In the genomic region with DNA sequence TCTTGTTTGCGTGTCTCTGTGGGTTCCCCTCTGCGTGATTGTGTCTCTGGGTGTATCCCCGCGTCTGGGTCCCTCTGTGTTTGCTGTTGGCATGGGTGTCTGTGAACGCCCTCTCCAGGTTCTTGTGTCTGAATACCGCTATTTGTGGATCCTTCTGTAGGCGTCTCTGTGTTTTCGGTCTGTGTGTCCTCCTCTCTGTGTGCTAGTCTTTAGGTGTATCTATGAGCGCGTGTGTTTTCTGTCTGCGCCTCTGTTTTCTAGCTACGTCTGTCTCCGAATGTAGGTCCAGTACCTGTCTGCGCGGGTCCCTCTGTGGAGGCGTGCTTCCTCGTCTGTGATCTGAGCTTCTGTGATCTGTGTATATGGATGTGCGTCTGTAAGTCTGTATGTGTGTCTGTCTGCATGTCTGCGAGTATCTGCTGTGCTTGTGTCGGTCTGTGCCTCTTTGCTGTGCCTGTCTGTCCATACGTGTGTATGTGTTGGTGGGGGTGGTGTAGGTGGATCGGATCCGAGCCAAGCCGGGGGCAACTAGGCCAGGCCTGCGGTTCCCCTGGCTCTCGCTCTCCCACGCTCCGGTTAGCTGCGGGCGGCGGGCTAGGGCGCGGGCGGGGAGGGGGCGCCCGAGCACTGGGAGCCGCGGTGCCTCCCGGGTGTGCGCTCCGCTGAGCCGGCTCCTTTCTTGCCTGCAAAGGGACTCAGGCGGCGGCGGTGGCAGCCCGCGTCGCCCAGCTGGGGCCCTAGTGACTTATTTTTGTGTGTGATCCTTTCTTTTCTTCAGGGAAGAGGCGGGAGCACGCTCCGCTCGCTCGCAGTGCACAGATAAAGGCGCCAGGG, we compare ENCODE assay signal across 9 cellular contexts.
DNase-seq lines count a peak whose midpoint lies in the region; ATAC-seq and TF ChIP-seq lines count a peak whose summit lies in the region.
"Had no signal": no experiment of that assay in that cellular context is flagged by ENCODE, and none has a peak within 500 bp of the region (broad histone marks: within the 10 kb centered on the region; RNA-seq: fewer than 3 reads in every experiment).

No MANE protein-coding gene starts in this region.

- peak overlapping the region; percentile 7 to 57 (median 42) for H3K4me3 ChIP-seq in heart left ventricle
- H3K4me3 ChIP-seq: SJSA1 had no signal

- 4 to 7% (median 6%) methylated on average over 32 to 54 of the region's 54 CpGs for WGBS in heart left ventricle, 4 donors

- no peaks in the 10 kb centered on the region for H3K9me3 ChIP-seq in heart left ventricle
- H3K9me3 ChIP-seq: SJSA1 had no signal

- POLR2A ChIA-PET in GM10248 (lab: Yijun Ruan, JAX) = no interaction called here

- peaks cover 9 to 75% (median 43%) of the 10 kb centered on the region in 9 donors for H3K27me3 ChIP-seq in heart left ventricle

- DNase-seq in GM10248 (ENCODE audit: extremely low spot score) (peak; percentile 61), heart left ventricle (peak in 4 of 5 donors; percentile 27 to 66 (median 36)), retina (peak; percentile 89), GOT3 (lab: John Stamatoyannopoulos, UW) (no peak)

- no peaks in the 10 kb centered on the region for H3K36me3 ChIP-seq in heart left ventricle
- H3K36me3 ChIP-seq: SJSA1 had no signal

- peak; percentile 12 for TF ChIP-seq CTCF in GM10248 (IDR thresholded peaks at IDR 0.05; ENCODE audit: control extremely low read depth, extremely low read depth, low read depth, missing control alignments)
- TF ChIP-seq CTCF in heart left ventricle (IDR thresholded peaks at IDR 0.05) = peak in 2 of 12 donors; percentile 1 to 29

- no peak for TF ChIP-seq POLR2A in heart left ventricle (IDR thresholded peaks at IDR 0.05)

- H3K27ac ChIP-seq in heart left ventricle = no peak overlapping the region
- H3K27ac ChIP-seq: SJSA1 had no signal

- intact Hi-C loops in heart left ventricle (cut with DNase I) = no loop called here

- CTCF ChIA-PET in GM10248 (lab: Yijun Ruan, JAX) = interaction anchor here (0.9 to 2.1 kb wide), 4 partner anchors 10 to 207 kb away, joined by 3 to 10 read pairs (median 4); no protein-coding TSS in a partner anchor

- ATAC-seq in HG02610 (IDR thresholded peaks at IDR 0.05; ENCODE audit: unreplicated experiment) (peak; percentile 46), SK-N-SH treated with all-trans-retinoic acid at 6 μM for 48 hours (peak; percentile 41), heart left ventricle (peak in 3 of 4 donors; percentile 24 to 68 (median 59)), GM18519 (IDR thresholded peaks at IDR 0.05; ENCODE audit: low FRiP score, unreplicated experiment) (no peak), GM18870 (IDR thresholded peaks at IDR 0.05; ENCODE audit: unreplicated experiment) (no peak)

- peaks cover 3 to 42% (median 20%) of the 10 kb centered on the region in 12 donors for H3K4me1 ChIP-seq in heart left ventricle
- H3K4me1 ChIP-seq: SJSA1 had no signal

TF ChIP-seq in SK-N-SH treated with all-trans-retinoic acid at 6 μM for 48 hours, 23 proteins besides CTCF, POLR2A, EP300 and RAD21:
- TF ChIP-seq CSDC2 (CRISPR knock-in tag; IDR thresholded peaks at IDR 0.05) = no peak
- no peak for TF ChIP-seq TOX (CRISPR knock-in tag; IDR thresholded peaks at IDR 0.05; ENCODE audit: borderline replicate concordance)
- TF ChIP-seq BACH2 (CRISPR knock-in tag; IDR thresholded peaks at IDR 0.05; ENCODE audit: borderline replicate concordance) = no peak
- TF ChIP-seq, protein P1, sequence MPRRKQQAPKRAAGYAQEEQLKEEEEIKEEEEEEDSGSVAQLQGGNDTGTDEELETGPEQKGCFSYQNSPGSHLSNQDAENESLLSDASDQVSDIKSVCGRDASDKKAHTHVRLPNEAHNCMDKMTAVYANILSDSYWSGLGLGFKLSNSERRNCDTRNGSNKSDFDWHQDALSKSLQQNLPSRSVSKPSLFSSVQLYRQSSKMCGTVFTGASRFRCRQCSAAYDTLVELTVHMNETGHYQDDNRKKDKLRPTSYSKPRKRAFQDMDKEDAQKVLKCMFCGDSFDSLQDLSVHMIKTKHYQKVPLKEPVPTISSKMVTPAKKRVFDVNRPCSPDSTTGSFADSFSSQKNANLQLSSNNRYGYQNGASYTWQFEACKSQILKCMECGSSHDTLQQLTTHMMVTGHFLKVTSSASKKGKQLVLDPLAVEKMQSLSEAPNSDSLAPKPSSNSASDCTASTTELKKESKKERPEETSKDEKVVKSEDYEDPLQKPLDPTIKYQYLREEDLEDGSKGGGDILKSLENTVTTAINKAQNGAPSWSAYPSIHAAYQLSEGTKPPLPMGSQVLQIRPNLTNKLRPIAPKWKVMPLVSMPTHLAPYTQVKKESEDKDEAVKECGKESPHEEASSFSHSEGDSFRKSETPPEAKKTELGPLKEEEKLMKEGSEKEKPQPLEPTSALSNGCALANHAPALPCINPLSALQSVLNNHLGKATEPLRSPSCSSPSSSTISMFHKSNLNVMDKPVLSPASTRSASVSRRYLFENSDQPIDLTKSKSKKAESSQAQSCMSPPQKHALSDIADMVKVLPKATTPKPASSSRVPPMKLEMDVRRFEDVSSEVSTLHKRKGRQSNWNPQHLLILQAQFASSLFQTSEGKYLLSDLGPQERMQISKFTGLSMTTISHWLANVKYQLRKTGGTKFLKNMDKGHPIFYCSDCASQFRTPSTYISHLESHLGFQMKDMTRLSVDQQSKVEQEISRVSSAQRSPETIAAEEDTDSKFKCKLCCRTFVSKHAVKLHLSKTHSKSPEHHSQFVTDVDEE (CRISPR knock-in tag; IDR thresholded peaks at IDR 0.05) = no peak
- TF ChIP-seq CSRNP3 (CRISPR knock-in tag; IDR thresholded peaks at IDR 0.05) = no peak
- no peak for TF ChIP-seq SNAI2 (CRISPR knock-in tag; IDR thresholded peaks at IDR 0.05)
- TF ChIP-seq ZFP30 (CRISPR knock-in tag; IDR thresholded peaks at IDR 0.05) = no peak
- TF ChIP-seq PPARA (CRISPR knock-in tag; IDR thresholded peaks at IDR 0.05; ENCODE audit: borderline replicate concordance) = no peak
- no peak for TF ChIP-seq ZNF8 (CRISPR knock-in tag; IDR thresholded peaks at IDR 0.05)
- TF ChIP-seq ARNTL (CRISPR knock-in tag; IDR thresholded peaks at IDR 0.05; ENCODE audit: borderline replicate concordance, low read depth) = no peak
- no peak for TF ChIP-seq TCF4 (CRISPR knock-in tag; IDR thresholded peaks at IDR 0.05; ENCODE audit: borderline replicate concordance)
- TF ChIP-seq OSR1 (CRISPR knock-in tag; IDR thresholded peaks at IDR 0.05) = no peak
- TF ChIP-seq ZFP3 (CRISPR knock-in tag; IDR thresholded peaks at IDR 0.05) = no peak
- no peak for TF ChIP-seq ESRRG (CRISPR knock-in tag; IDR thresholded peaks at IDR 0.05)

Comparison
In these comparisons a context has a peak if more than half of its experiments do, and no peak if none do; other contexts are left out.
1. ATAC-seq: peak in HG02610 (single experiment), SK-N-SH treated with all-trans-retinoic acid at 6 μM for 48 hours (single experiment) and heart left ventricle (3 of 4); none in GM18519 (single experiment) and GM18870 (single experiment).